In genomic region chr4:17810260-17811077, GRCh38 we compare ENCODE assay signal across 1 cellular context.
TF ChIP-seq lines count a peak whose summit lies in the region.

DCAF16 (minus strand) TSS chr4:17810757; CDS start chr4:17804141, 6,616 bp downstream.
NCAPG (plus strand) TSS chr4:17810979; CDS start chr4:17811078, 99 bp downstream.

TF ChIP-seq in HepG2, 621 proteins besides CTCF, POLR2A, EP300 and RAD21 (continued from another document and continues in another):
- TF ChIP-seq, protein P1, sequence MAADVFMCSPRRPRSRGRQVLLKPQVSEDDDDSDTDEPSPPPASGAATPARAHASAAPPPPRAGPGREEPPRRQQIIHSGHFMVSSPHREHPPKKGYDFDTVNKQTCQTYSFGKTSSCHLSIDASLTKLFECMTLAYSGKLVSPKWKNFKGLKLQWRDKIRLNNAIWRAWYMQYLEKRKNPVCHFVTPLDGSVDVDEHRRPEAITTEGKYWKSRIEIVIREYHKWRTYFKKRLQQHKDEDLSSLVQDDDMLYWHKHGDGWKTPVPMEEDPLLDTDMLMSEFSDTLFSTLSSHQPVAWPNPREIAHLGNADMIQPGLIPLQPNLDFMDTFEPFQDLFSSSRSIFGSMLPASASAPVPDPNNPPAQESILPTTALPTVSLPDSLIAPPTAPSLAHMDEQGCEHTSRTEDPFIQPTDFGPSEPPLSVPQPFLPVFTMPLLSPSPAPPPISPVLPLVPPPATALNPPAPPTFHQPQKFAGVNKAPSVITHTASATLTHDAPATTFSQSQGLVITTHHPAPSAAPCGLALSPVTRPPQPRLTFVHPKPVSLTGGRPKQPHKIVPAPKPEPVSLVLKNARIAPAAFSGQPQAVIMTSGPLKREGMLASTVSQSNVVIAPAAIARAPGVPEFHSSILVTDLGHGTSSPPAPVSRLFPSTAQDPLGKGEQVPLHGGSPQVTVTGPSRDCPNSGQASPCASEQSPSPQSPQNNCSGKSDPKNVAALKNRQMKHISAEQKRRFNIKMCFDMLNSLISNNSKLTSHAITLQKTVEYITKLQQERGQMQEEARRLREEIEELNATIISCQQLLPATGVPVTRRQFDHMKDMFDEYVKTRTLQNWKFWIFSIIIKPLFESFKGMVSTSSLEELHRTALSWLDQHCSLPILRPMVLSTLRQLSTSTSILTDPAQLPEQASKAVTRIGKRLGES (CRISPR knock-in tag; IDR thresholded peaks at IDR 0.05; ENCODE audit: borderline replicate concordance) = no peak
- TF ChIP-seq, protein P2, sequence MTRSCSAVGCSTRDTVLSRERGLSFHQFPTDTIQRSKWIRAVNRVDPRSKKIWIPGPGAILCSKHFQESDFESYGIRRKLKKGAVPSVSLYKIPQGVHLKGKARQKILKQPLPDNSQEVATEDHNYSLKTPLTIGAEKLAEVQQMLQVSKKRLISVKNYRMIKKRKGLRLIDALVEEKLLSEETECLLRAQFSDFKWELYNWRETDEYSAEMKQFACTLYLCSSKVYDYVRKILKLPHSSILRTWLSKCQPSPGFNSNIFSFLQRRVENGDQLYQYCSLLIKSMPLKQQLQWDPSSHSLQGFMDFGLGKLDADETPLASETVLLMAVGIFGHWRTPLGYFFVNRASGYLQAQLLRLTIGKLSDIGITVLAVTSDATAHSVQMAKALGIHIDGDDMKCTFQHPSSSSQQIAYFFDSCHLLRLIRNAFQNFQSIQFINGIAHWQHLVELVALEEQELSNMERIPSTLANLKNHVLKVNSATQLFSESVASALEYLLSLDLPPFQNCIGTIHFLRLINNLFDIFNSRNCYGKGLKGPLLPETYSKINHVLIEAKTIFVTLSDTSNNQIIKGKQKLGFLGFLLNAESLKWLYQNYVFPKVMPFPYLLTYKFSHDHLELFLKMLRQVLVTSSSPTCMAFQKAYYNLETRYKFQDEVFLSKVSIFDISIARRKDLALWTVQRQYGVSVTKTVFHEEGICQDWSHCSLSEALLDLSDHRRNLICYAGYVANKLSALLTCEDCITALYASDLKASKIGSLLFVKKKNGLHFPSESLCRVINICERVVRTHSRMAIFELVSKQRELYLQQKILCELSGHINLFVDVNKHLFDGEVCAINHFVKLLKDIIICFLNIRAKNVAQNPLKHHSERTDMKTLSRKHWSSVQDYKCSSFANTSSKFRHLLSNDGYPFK (CRISPR knock-in tag; IDR thresholded peaks at IDR 0.05; ENCODE audit: borderline replicate concordance) = peak; percentile 85
- TF ChIP-seq HOXA9 (CRISPR knock-in tag; IDR thresholded peaks at IDR 0.05; ENCODE audit: borderline replicate concordance) (0 out of 2 replicates have a peak, but pooled peaks have one; percentile 56), ZSCAN5A (CRISPR knock-in tag; IDR thresholded peaks at IDR 0.05; ENCODE audit: borderline replicate concordance) (peak; percentile 86; the same call in 1 of the 2 replicates), ZFP1 (CRISPR knock-in tag; IDR thresholded peaks at IDR 0.05) (no peak), ZEB1 (IDR thresholded peaks at IDR 0.05; ENCODE audit: insufficient replicate concordance, low read depth) (no peak), ZIK1 (CRISPR knock-in tag; IDR thresholded peaks at IDR 0.05; ENCODE audit: borderline replicate concordance, low read depth) (peak; percentile 67), BRD4 (CRISPR knock-in tag; IDR thresholded peaks at IDR 0.05) (peak; percentile 89), RARA (CRISPR knock-in tag; IDR thresholded peaks at IDR 0.05) (peak; percentile 33; the same call in 1 of the 2 replicates), ELF4 (CRISPR knock-in tag; IDR thresholded peaks at IDR 0.05; ENCODE audit: borderline replicate concordance) (peak; percentile 79; the same call in 1 of the 2 replicates), ZNF333 (CRISPR knock-in tag; IDR thresholded peaks at IDR 0.05; ENCODE audit: borderline replicate concordance) (no peak), KAT7 (CRISPR knock-in tag; IDR thresholded peaks at IDR 0.05; ENCODE audit: borderline replicate concordance) (peak; percentile 95), KDM2A (CRISPR knock-in tag; IDR thresholded peaks at IDR 0.05; ENCODE audit: borderline replicate concordance, low read depth) (peak; percentile 82; the same call in 1 of the 2 replicates), TBP (CRISPR knock-in tag; IDR thresholded peaks at IDR 0.05) (no peak), ZNF530 (CRISPR knock-in tag; IDR thresholded peaks at IDR 0.05; ENCODE audit: low read depth) (no peak), FOXA1 (IDR thresholded peaks at IDR 0.05) (no peak), FOXA1 (CRISPR knock-in tag; IDR thresholded peaks at IDR 0.05) (peak; percentile 15), CCAR2 (optimal IDR thresholded peaks at IDR 0.05; ENCODE audit: low read depth, low read length) (no peak), ZSCAN21 (CRISPR knock-in tag; IDR thresholded peaks at IDR 0.05; ENCODE audit: borderline replicate concordance) (no peak), ZNF674 (CRISPR knock-in tag; IDR thresholded peaks at IDR 0.05; ENCODE audit: low read depth) (peak; percentile 96; the same call in 1 of the 2 replicates), RCOR2 (CRISPR knock-in tag; IDR thresholded peaks at IDR 0.05) (no peak), AGO1 (IDR thresholded peaks at IDR 0.05; ENCODE audit: low read depth, low read length, poor library complexity, severe bottlenecking) (no peak), ZNF33B (CRISPR knock-in tag; IDR thresholded peaks at IDR 0.05) (peak; percentile 82; the same call in 1 of the 2 replicates), MBNL3 (CRISPR knock-in tag; conservative IDR thresholded peaks at IDR 0.05) (no peak), ZNF431 (CRISPR knock-in tag; IDR thresholded peaks at IDR 0.05; ENCODE audit: borderline replicate concordance, low read depth) (no peak), ZNF644 (CRISPR knock-in tag; IDR thresholded peaks at IDR 0.05; ENCODE audit: low read depth) (no peak), GATAD2A (CRISPR knock-in tag; IDR thresholded peaks at IDR 0.05) (peak; percentile 47), ZNF367 (CRISPR knock-in tag; IDR thresholded peaks at IDR 0.05; ENCODE audit: borderline replicate concordance) (peak; percentile 76)
- TF ChIP-seq, protein P3, sequence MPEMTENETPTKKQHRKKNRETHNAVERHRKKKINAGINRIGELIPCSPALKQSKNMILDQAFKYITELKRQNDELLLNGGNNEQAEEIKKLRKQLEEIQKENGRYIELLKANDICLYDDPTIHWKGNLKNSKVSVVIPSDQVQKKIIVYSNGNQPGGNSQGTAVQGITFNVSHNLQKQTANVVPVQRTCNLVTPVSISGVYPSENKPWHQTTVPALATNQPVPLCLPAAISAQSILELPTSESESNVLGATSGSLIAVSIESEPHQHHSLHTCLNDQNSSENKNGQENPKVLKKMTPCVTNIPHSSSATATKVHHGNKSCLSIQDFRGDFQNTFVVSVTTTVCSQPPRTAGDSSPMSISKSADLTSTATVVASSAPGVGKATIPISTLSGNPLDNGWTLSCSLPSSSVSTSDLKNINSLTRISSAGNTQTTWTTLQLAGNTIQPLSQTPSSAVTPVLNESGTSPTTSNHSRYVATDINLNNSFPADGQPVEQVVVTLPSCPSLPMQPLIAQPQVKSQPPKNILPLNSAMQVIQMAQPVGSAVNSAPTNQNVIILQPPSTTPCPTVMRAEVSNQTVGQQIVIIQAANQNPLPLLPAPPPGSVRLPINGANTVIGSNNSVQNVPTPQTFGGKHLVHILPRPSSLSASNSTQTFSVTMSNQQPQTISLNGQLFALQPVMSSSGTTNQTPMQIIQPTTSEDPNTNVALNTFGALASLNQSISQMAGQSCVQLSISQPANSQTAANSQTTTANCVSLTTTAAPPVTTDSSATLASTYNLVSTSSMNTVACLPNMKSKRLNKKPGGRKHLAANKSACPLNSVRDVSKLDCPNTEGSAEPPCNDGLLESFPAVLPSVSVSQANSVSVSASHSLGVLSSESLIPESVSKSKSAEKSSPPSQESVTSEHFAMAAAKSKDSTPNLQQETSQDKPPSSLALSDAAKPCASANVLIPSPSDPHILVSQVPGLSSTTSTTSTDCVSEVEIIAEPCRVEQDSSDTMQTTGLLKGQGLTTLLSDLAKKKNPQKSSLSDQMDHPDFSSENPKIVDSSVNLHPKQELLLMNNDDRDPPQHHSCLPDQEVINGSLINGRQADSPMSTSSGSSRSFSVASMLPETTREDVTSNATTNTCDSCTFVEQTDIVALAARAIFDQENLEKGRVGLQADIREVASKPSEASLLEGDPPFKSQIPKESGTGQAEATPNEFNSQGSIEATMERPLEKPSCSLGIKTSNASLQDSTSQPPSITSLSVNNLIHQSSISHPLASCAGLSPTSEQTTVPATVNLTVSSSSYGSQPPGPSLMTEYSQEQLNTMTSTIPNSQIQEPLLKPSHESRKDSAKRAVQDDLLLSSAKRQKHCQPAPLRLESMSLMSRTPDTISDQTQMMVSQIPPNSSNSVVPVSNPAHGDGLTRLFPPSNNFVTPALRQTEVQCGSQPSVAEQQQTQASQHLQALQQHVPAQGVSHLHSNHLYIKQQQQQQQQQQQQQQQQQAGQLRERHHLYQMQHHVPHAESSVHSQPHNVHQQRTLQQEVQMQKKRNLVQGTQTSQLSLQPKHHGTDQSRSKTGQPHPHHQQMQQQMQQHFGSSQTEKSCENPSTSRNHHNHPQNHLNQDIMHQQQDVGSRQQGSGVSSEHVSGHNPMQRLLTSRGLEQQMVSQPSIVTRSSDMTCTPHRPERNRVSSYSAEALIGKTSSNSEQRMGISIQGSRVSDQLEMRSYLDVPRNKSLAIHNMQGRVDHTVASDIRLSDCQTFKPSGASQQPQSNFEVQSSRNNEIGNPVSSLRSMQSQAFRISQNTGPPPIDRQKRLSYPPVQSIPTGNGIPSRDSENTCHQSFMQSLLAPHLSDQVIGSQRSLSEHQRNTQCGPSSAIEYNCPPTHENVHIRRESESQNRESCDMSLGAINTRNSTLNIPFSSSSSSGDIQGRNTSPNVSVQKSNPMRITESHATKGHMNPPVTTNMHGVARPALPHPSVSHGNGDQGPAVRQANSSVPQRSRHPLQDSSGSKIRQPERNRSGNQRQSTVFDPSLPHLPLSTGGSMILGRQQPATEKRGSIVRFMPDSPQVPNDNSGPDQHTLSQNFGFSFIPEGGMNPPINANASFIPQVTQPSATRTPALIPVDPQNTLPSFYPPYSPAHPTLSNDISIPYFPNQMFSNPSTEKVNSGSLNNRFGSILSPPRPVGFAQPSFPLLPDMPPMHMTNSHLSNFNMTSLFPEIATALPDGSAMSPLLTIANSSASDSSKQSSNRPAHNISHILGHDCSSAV (CRISPR knock-in tag; IDR thresholded peaks at IDR 0.05; ENCODE audit: borderline replicate concordance) = no peak
- TF ChIP-seq, protein P4, sequence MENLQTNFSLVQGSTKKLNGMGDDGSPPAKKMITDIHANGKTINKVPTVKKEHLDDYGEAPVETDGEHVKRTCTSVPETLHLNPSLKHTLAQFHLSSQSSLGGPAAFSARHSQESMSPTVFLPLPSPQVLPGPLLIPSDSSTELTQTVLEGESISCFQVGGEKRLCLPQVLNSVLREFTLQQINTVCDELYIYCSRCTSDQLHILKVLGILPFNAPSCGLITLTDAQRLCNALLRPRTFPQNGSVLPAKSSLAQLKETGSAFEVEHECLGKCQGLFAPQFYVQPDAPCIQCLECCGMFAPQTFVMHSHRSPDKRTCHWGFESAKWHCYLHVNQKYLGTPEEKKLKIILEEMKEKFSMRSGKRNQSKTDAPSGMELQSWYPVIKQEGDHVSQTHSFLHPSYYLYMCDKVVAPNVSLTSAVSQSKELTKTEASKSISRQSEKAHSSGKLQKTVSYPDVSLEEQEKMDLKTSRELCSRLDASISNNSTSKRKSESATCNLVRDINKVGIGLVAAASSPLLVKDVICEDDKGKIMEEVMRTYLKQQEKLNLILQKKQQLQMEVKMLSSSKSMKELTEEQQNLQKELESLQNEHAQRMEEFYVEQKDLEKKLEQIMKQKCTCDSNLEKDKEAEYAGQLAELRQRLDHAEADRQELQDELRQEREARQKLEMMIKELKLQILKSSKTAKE (CRISPR knock-in tag; IDR thresholded peaks at IDR 0.05; ENCODE audit: borderline replicate concordance) = peak; percentile 63; the same call in 1 of the 2 replicates
- TF ChIP-seq, protein P5, sequence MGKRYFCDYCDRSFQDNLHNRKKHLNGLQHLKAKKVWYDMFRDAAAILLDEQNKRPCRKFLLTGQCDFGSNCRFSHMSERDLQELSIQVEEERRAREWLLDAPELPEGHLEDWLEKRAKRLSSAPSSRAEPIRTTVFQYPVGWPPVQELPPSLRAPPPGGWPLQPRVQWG (CRISPR knock-in tag; IDR thresholded peaks at IDR 0.05; ENCODE audit: borderline replicate concordance, low read depth) = no peak
- TF ChIP-seq, protein P6, sequence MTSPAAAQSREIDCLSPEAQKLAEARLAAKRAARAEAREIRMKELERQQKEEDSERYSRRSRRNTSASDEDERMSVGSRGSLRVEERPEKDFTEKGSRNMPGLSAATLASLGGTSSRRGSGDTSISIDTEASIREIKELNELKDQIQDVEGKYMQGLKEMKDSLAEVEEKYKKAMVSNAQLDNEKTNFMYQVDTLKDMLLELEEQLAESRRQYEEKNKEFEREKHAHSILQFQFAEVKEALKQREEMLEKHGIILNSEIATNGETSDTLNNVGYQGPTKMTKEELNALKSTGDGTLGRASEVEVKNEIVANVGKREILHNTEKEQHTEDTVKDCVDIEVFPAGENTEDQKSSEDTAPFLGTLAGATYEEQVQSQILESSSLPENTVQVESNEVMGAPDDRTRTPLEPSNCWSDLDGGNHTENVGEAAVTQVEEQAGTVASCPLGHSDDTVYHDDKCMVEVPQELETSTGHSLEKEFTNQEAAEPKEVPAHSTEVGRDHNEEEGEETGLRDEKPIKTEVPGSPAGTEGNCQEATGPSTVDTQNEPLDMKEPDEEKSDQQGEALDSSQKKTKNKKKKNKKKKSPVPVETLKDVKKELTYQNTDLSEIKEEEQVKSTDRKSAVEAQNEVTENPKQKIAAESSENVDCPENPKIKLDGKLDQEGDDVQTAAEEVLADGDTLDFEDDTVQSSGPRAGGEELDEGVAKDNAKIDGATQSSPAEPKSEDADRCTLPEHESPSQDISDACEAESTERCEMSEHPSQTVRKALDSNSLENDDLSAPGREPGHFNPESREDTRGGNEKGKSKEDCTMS (CRISPR knock-in tag; conservative IDR thresholded peaks at IDR 0.05) = no peak
- TF ChIP-seq, protein P7, sequence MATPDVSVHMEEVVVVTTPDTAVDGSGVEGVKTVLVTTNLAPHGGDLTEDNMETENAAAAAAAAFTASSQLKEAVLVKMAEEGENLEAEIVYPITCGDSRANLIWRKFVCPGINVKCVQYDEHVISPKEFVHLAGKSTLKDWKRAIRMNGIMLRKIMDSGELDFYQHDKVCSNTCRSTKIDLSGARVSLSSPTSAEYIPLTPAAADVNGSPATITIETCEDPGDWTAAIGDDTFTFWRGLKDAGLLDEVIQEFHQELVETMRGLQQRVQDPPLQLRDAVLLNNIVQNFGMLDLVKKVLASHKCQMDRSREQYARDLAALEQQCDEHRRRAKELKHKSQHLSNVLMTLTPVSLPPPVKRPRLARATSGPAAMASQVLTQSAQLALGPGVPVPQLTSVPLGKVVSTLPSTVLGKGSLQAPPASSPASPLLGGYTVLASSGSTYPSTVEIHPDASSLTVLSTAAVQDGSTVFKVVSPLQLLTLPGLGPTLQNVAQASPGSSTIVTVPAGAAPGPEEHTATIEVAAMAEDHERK (CRISPR knock-in tag; IDR thresholded peaks at IDR 0.05; ENCODE audit: low read depth) = no peak
